8 cellular contexts compared by ENCODE assay signal in the genomic region with DNA sequence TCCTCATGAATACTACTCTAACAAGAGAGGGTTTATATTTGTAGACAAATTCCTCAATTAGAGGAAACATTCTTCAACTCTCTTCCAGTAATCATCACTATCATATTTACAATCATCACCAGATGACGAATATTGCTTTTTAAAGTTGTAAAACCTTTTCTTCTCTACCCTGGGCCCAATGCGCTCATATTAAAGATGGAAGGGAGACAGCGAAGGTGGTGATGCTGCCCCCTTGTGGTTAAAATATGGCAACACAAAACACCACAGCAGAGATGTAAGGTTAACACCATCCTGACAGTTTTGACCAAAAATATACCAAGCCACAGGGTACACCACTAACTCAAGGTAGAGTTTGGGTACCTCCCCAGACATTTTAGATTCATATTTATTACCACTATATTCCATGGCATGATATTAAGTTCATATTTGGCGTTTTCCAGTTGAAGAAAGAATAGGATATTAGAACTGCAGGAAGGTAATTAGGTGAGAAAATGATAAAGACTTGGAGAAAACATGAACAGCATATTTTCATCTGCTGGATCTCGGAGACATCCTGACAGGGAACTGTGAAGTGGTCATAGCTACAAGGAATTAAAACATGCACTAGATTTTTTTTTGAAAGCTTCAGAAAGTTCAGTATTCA.
A peak's percentile ranks its signal among the peaks of the same experiment; 100 is the strongest.
DNase-seq lines count a peak whose midpoint lies in the region; ATAC-seq, FAIRE-seq and TF ChIP-seq lines count a peak whose summit lies in the region.

No MANE protein-coding gene starts in this region.

- no peaks in the 10 kb centered on the region for H3K27me3 Mint-ChIP-seq in stimulated activated naive B cell treated with anti-CD40 and anti-IgM and Interleukin-4, amounts not matched to agents 10 μg/mL and 1 μg/mL and 100 μg/mL, for 72 hours

- H3K9me3 Mint-ChIP-seq in stimulated activated naive B cell treated with anti-CD40 and anti-IgM and Interleukin-4, amounts not matched to agents 10 μg/mL and 1 μg/mL and 100 μg/mL, for 72 hours = no peaks in the 10 kb centered on the region

- peak in 2 of 3 experiments; percentile 25 to 71 for DNase-seq in NCI-H1417 (lab: John Stamatoyannopoulos, UW)
- no peak for DNase-seq in NCI-H1417 treated with DMSO at 0.1 percent for 48 hours (lab: John Stamatoyannopoulos, UW)
- DNase-seq in HAP-1 (ENCODE audit: low spot score in 2 of 2) = peak; percentile 23 to 67
- peak; percentile 9 for DNase-seq in RCC 7860 (ENCODE audit: low spot score)
- DNase-seq in astrocyte of the cerebellum (ENCODE audit: low read depth) = peak; percentile 6
- DNase-seq in kidney epithelial cell (ENCODE audit: low read depth) = no peak
- DNase-seq in stimulated activated naive B cell treated with anti-CD40 and anti-IgM and Interleukin-4, amounts not matched to agents 10 μg/mL and 1 μg/mL and 100 μg/mL, for 72 hours = peak; percentile 17
- DNase-seq in NCI-H1930 (lab: John Stamatoyannopoulos, UW) = no peak

- H3K27me3 ChIP-seq in HAP-1 (ENCODE audit: low read depth) (no peaks in the 10 kb centered on the region), kidney epithelial cell (ENCODE audit: control insufficient read depth, insufficient read depth, low read length) (no peaks in the 10 kb centered on the region)

- FAIRE-seq in RCC 7860 (lab: Jason Lieb, UNC) = peak; percentile 27

- in situ Hi-C loops in HAP-1 (cut with MboI; ENCODE audit: low sequenced_read_pairs) = loop anchor here (10.0 kb wide), 1 partner anchor 131 kb away; no protein-coding TSS in a partner anchor
- in situ Hi-C loops in astrocyte of the cerebellum (cut with HindIII; ENCODE audit: low sequenced_read_pairs) = no loop called here

- H3K36me3 Mint-ChIP-seq in stimulated activated naive B cell treated with anti-CD40 and anti-IgM and Interleukin-4, amounts not matched to agents 10 μg/mL and 1 μg/mL and 100 μg/mL, for 72 hours = peaks cover 11 to 26% of the 10 kb centered on the region in 2 donors

- H3K4me3 ChIP-seq in HAP-1 (no peak overlapping the region), astrocyte of the cerebellum (ENCODE audit: low read depth, low read length) (no peak overlapping the region), kidney epithelial cell (ENCODE audit: low read depth, low read length) (no peak overlapping the region)

- H3K36me3 ChIP-seq in HAP-1 (replicated peaks) (no peaks in the 10 kb centered on the region; the same call in 1 of the 2 replicates), kidney epithelial cell (ENCODE audit: control insufficient read depth, insufficient read depth, low read length) (no peaks in the 10 kb centered on the region)

- no peak overlapping the region for H3K27ac Mint-ChIP-seq in stimulated activated naive B cell treated with anti-CD40 and anti-IgM and Interleukin-4, amounts not matched to agents 10 μg/mL and 1 μg/mL and 100 μg/mL, for 72 hours

- peak; percentile 63 for TF ChIP-seq CTCF in astrocyte of the cerebellum (IDR thresholded peaks at IDR 0.05; ENCODE audit: low read depth, low read length, missing control alignments)
- TF ChIP-seq CTCF in kidney epithelial cell (IDR thresholded peaks at IDR 0.05; ENCODE audit: insufficient read depth, low read length, poor library complexity, severe bottlenecking) = peak; percentile 61

- H3K4me1 ChIP-seq in HAP-1 = no peaks in the 10 kb centered on the region

- no peaks in the 10 kb centered on the region for H3K9me3 ChIP-seq in HAP-1

- peaks cover 36 to 59% of the 10 kb centered on the region in 2 donors for H3K4me1 Mint-ChIP-seq in stimulated activated naive B cell treated with anti-CD40 and anti-IgM and Interleukin-4, amounts not matched to agents 10 μg/mL and 1 μg/mL and 100 μg/mL, for 72 hours

- H3K4me3 Mint-ChIP-seq in stimulated activated naive B cell treated with anti-CD40 and anti-IgM and Interleukin-4, amounts not matched to agents 10 μg/mL and 1 μg/mL and 100 μg/mL, for 72 hours = no peak overlapping the region

- peak; percentile 42 to 73 for ATAC-seq in stimulated activated naive B cell treated with anti-CD40 and anti-IgM and Interleukin-4, amounts not matched to agents 10 μg/mL and 1 μg/mL and 100 μg/mL, for 72 hours (replicated peaks)

Comparison
In these comparisons a context has a peak if more than half of its experiments do, and no peak if none do; other contexts are left out.
1. DNase-seq: peak in NCI-H1417 (2 of 3), HAP-1 (2 of 2), RCC 7860 (single experiment), astrocyte of the cerebellum (single experiment) and stimulated activated naive B cell treated with anti-CD40 and anti-IgM and Interleukin-4, amounts not matched to agents 10 μg/mL and 1 μg/mL and 100 μg/mL, for 72 hours (single experiment); none in NCI-H1417 treated with DMSO at 0.1 percent for 48 hours (single experiment), kidney epithelial cell (single experiment) and NCI-H1930 (0 of 2).